Comparison of ENCODE assay signal across 7 cellular contexts in the genomic region with DNA sequence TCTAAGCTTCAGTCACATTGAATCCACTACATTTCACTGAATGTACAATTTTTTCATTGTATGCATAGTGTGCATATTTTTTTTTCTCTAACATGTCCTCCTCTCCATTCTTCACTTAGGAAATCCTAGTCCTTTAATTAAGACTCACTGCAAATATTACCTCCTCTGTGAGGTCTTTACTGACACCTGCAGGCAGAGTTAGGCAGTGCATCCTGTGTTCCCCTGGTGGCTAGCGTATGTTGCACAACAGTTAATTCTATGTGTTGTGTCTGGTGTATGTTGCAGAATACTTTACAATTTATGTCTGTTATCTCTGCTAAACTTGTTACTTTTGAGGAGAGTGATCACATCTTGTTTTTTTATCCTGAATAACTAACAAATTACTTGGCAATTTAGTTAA.
DNase-seq lines count a peak whose midpoint lies in the region; ATAC-seq and TF ChIP-seq lines count a peak whose summit lies in the region.
"Not testable (repeated sequence)": the region's sequence is repeated elsewhere in the genome, so short reads cannot be mapped to it uniquely, and the experiment has no call there.

No MANE protein-coding gene starts in this region.

- not testable (repeated sequence) for H3K4me3 ChIP-seq in Panc1 (ENCODE audit: low read depth in 2 of 2, low read length in 2 of 2)

- ATAC-seq in GM18873 (IDR thresholded peaks at IDR 0.05; ENCODE audit: low FRiP score, unreplicated experiment): peak; percentile 69
- peak; percentile 61 for ATAC-seq in HG02763 (IDR thresholded peaks at IDR 0.05; ENCODE audit: unreplicated experiment)
- ATAC-seq in Panc1: peak; percentile 81
- ATAC-seq in activated T-cell treated with anti-CD3 and anti-CD28 coated beads, Interleukin-2, amount 50 U/mL, for 72 hours (replicated peaks in 1 of 2): peak; percentile 44 to 55
- peak; percentile 88 for ATAC-seq in Right ventricle myocardium superior (ENCODE audit: poor library complexity)
- peak; percentile 67 for ATAC-seq in memory B cell (ENCODE audit: low read depth)
- peak; percentile 71 for ATAC-seq in stimulated activated memory B cell treated with anti-CD40 and anti-IgM and Interleukin-4, amounts not matched to agents 10 μg/mL and 1 μg/mL and 100 μg/mL, for 72 hours

- in situ Hi-C loops in Panc1 (cut with HindIII; ENCODE audit: low pct_unique_long_range_greater_than_20kb, low sequenced_read_pairs): not testable (repeated sequence)

- H3K9me3 Mint-ChIP-seq in activated T-cell treated with anti-CD3 and anti-CD28 coated beads, Interleukin-2, amount 50 U/mL, for 72 hours; memory B cell; stimulated activated memory B cell treated with anti-CD40 and anti-IgM and Interleukin-4, amounts not matched to agents 10 μg/mL and 1 μg/mL and 100 μg/mL, for 72 hours: not testable (repeated sequence)

- H3K4me1 ChIP-seq in Panc1 (ENCODE audit: control insufficient read depth, insufficient read depth, low read length): not testable (repeated sequence)

- H3K36me3 ChIP-seq in Panc1 (ENCODE audit: control insufficient read depth, insufficient read depth, low read length): not testable (repeated sequence)

- not testable (repeated sequence) for H3K4me1 Mint-ChIP-seq in activated T-cell treated with anti-CD3 and anti-CD28 coated beads, Interleukin-2, amount 50 U/mL, for 72 hours (ENCODE audit: low read depth); memory B cell; stimulated activated memory B cell treated with anti-CD40 and anti-IgM and Interleukin-4, amounts not matched to agents 10 μg/mL and 1 μg/mL and 100 μg/mL, for 72 hours

- CTCF ChIA-PET in Panc1 (lab: Charles Lee): not testable (repeated sequence)

- H3K27ac Mint-ChIP-seq in activated T-cell treated with anti-CD3 and anti-CD28 coated beads, Interleukin-2, amount 50 U/mL, for 72 hours; memory B cell; stimulated activated memory B cell treated with anti-CD40 and anti-IgM and Interleukin-4, amounts not matched to agents 10 μg/mL and 1 μg/mL and 100 μg/mL, for 72 hours: not testable (repeated sequence)

- not testable (repeated sequence) for H3K27ac ChIP-seq in Panc1 (ENCODE audit: low read length)

- intact Hi-C loops in Panc1 (cut with micrococcal nuclease; ENCODE audit: unreplicated experiment); Right ventricle myocardium superior (cut with DNase I): not testable (repeated sequence)

- DNase-seq in Panc1 (ENCODE audit: low read depth, low spot score); activated T-cell treated with anti-CD3 and anti-CD28 coated beads, Interleukin-2, amount 50 U/mL, for 72 hours; Right ventricle myocardium superior; memory B cell (ENCODE audit: low spot score in 2 of 2): not testable (repeated sequence)

- H3K36me3 Mint-ChIP-seq in activated T-cell treated with anti-CD3 and anti-CD28 coated beads, Interleukin-2, amount 50 U/mL, for 72 hours (ENCODE audit: insufficient read depth in 2 of 2); memory B cell; stimulated activated memory B cell treated with anti-CD40 and anti-IgM and Interleukin-4, amounts not matched to agents 10 μg/mL and 1 μg/mL and 100 μg/mL, for 72 hours: not testable (repeated sequence)

- not testable (repeated sequence) for H3K27me3 Mint-ChIP-seq in activated T-cell treated with anti-CD3 and anti-CD28 coated beads, Interleukin-2, amount 50 U/mL, for 72 hours (ENCODE audit: low read depth); memory B cell; stimulated activated memory B cell treated with anti-CD40 and anti-IgM and Interleukin-4, amounts not matched to agents 10 μg/mL and 1 μg/mL and 100 μg/mL, for 72 hours

- H3K9me3 ChIP-seq in Panc1 (ENCODE audit: control insufficient read depth, insufficient read depth, low read depth, low read length): not testable (repeated sequence)

- not testable (repeated sequence) for TF ChIP-seq CTCF in Panc1 (IDR thresholded peaks at IDR 0.05)

- POLR2A ChIA-PET in Panc1 (lab: Charles Lee): not testable (repeated sequence)

- not testable (repeated sequence) for H3K4me3 Mint-ChIP-seq in activated T-cell treated with anti-CD3 and anti-CD28 coated beads, Interleukin-2, amount 50 U/mL, for 72 hours; memory B cell; stimulated activated memory B cell treated with anti-CD40 and anti-IgM and Interleukin-4, amounts not matched to agents 10 μg/mL and 1 μg/mL and 100 μg/mL, for 72 hours

- BruUV-seq in Panc1 (replicated peaks; lab: Mats Ljungman, UMichigan): not testable (repeated sequence)

- not testable (repeated sequence) for H3K27me3 ChIP-seq in Panc1 (ENCODE audit: control insufficient read depth, insufficient read depth, low read length)
